Comparison of ENCODE assay signal across 7 cellular contexts in the genomic region with DNA sequence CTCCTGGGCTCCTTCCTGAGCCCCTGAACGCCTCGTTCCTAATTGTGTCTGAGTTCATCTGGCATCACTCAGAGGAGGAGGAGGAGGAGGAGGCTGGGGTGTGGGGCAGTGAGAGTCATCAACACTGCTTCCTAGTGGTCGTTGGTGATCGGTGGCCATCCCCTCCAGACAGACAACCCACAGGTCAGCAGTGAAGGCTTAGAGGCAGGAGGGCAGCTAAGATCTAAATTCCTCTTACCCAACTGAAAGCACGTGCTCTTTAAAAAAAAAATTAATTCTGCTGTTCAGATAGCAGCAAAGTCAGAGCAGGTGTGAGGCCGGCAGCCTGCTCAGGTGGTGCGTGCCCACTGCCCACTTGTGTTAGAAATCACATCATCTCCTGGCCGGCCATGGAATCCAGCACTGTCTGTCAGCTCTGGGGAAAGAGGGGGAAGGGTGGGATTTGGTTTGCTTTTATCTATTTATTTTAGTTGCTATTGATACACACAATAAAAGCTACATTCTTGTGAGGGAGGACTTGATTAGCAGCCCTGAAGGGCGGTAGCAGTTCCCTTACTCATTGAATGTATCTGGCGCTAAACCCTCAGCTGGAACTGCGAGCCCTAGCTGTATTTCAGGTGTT. TPM values are rescaled to one million over a fixed set of nuclear protein-coding genes. Genes with fewer than 3 reads are reported as not detected.
DNase-seq lines count a peak whose midpoint lies in the region; TF ChIP-seq lines count a peak whose summit lies in the region.

No MANE protein-coding gene starts in this region.

- H3K9me3 Mint-ChIP-seq in H9, result no peaks in the 10 kb centered on the region; a peak in 1 of 5 replicates

- H4K5ac ChIP-seq in H9 (ENCODE audit: insufficient read length, low read depth, low read length), result no peak overlapping the region

- H3K27me3 ChIP-seq in H9 (ENCODE audit: insufficient read depth, low read length) (no peaks in the 10 kb centered on the region), duodenal mucosa (ENCODE audit: control insufficient read depth in 1 of 2, insufficient read depth in 2 of 2, low read length in 2 of 2) (no peaks in the 10 kb centered on the region), trophoblast cell (ENCODE audit: insufficient read depth, low read length) (no peaks in the 10 kb centered on the region), smooth muscle cell (ENCODE audit: low read depth) (no peaks in the 10 kb centered on the region)

- H3K4me2 ChIP-seq in H9 (ENCODE audit: insufficient read depth, insufficient read length, low read length), result no peak overlapping the region
- no peak overlapping the region for H3K4me2 ChIP-seq in trophoblast cell (ENCODE audit: low read length)
- H3K4me2 ChIP-seq in smooth muscle cell, result no peak overlapping the region

- H3K4ac ChIP-seq in H9 (ENCODE audit: low read depth, low read length) (no peak overlapping the region), trophoblast cell (ENCODE audit: low read depth, low read length) (no peak overlapping the region)

- H3K27ac Mint-ChIP-seq in H9, result peak overlapping the region in 2 of 3 experiments; percentile 74 to 76; a peak in 2 of 7 replicates

- H4K20me1 ChIP-seq in H9 (ENCODE audit: control insufficient read depth, insufficient read depth, insufficient read length) (no peaks in the 10 kb centered on the region), smooth muscle cell (ENCODE audit: low read depth) (peaks cover 22% of the 10 kb centered on the region)

- peaks cover 0 to 4% (median 0%) of the 10 kb centered on the region in 3 experiments; a peak in 1 of 7 replicates for H3K36me3 Mint-ChIP-seq in H9 (ENCODE audit: insufficient read depth in 1 of 3, low read depth in 3 of 3)

- H3K4me1 ChIP-seq in H9 (ENCODE audit: insufficient read depth, low read length) (no peaks in the 10 kb centered on the region), duodenal mucosa (ENCODE audit: control insufficient read depth in 1 of 2, insufficient read depth in 2 of 2, low read length in 2 of 2) (peaks cover 24 to 29% of the 10 kb centered on the region in 2 donors), trophoblast cell (ENCODE audit: control insufficient read depth in 1 of 2, insufficient read depth in 2 of 2, low read length in 2 of 2) (peaks cover 3 to 4% of the 10 kb centered on the region in 2 experiments), smooth muscle cell (ENCODE audit: low read depth) (peaks cover 30% of the 10 kb centered on the region)

- H3K9ac ChIP-seq in H9 (ENCODE audit: extremely low read depth, insufficient read length, low read length), result no peak overlapping the region
- peak overlapping the region; percentile 8 to 32 for H3K9ac ChIP-seq in duodenal mucosa (ENCODE audit: low read depth in 1 of 2, low read length in 2 of 2)
- no peak overlapping the region for H3K9ac ChIP-seq in trophoblast cell (ENCODE audit: low read length)
- H3K9ac ChIP-seq in smooth muscle cell (ENCODE audit: low read depth), result no peak overlapping the region

- H3K9me3 ChIP-seq in H9 (ENCODE audit: control insufficient read depth, low read depth, low read length), result no peaks in the 10 kb centered on the region
- no peaks in the 10 kb centered on the region for H3K9me3 ChIP-seq in duodenal mucosa (ENCODE audit: control insufficient read depth in 1 of 2, low read length in 2 of 2)
- H3K9me3 ChIP-seq in trophoblast cell (ENCODE audit: insufficient read depth, low read depth, low read length), result no peaks in the 10 kb centered on the region
- no peaks in the 10 kb centered on the region for H3K9me3 ChIP-seq in smooth muscle cell (replicated peaks; ENCODE audit: low read depth)

- TF ChIP-seq CTCF in H9 (conservative IDR thresholded peaks at IDR 0.05) (peak; percentile 55), smooth muscle cell (IDR thresholded peaks at IDR 0.05; ENCODE audit: borderline replicate concordance, insufficient read depth, poor library complexity, severe bottlenecking) (no peak)

- H3K56ac ChIP-seq in H9 (ENCODE audit: insufficient read length, low read depth, low read length), result no peak overlapping the region

- H2BK15ac ChIP-seq in H9 (ENCODE audit: low read depth, low read length), result no peak overlapping the region

- peak overlapping the region in 1 of 2 experiments; percentile 67; a peak in 3 of 5 replicates for H3K4me3 Mint-ChIP-seq in H9

- H2BK120ac ChIP-seq in H9 (ENCODE audit: low read depth, low read length, poor library complexity, severe bottlenecking), result no peak overlapping the region
- no peak overlapping the region for H2BK120ac ChIP-seq in trophoblast cell (ENCODE audit: insufficient read depth, low read length, poor library complexity)

- H3K27ac ChIP-seq in H9 (ENCODE audit: insufficient read length, low read depth, low read length) (no peak overlapping the region), duodenal mucosa (ENCODE audit: low read depth, low read length) (no peak overlapping the region), trophoblast cell (ENCODE audit: low read depth, low read length) (no peak overlapping the region), smooth muscle cell (ENCODE audit: low read depth) (no peak overlapping the region)

- H3K79me1 ChIP-seq in H9 (ENCODE audit: insufficient read depth, low read depth, low read length, poor library complexity, severe bottlenecking), result peaks cover 4% of the 10 kb centered on the region
- peaks cover 4% of the 10 kb centered on the region for H3K79me1 ChIP-seq in trophoblast cell (ENCODE audit: low read length)

- H3K27me3 Mint-ChIP-seq in H9 (ENCODE audit: low read depth), result no peaks in the 10 kb centered on the region

- H2BK12ac ChIP-seq in H9 (ENCODE audit: insufficient read length, low read depth, low read length) (no peak overlapping the region), trophoblast cell (ENCODE audit: low read length) (no peak overlapping the region)

- no peak overlapping the region for H3K23ac ChIP-seq in H9 (ENCODE audit: insufficient read length, low read depth, low read length)
- H3K23ac ChIP-seq in trophoblast cell (ENCODE audit: low read length), result no peak overlapping the region

- H3T11ph ChIP-seq in H9 (ENCODE audit: low read length), result no peak overlapping the region

- H2AK5ac ChIP-seq in H9 (ENCODE audit: insufficient read length, low read length), result no peak overlapping the region
- no peak overlapping the region for H2AK5ac ChIP-seq in trophoblast cell (ENCODE audit: low read length)

- 0 out of 2 replicates have a peak overlapping the region, but pooled peaks have one; percentile 31 for H3K14ac ChIP-seq in H9 (ENCODE audit: insufficient read depth, low read length)
- H3K14ac ChIP-seq in trophoblast cell (ENCODE audit: low read length), result no peak overlapping the region

- peak overlapping the region; percentile 35 for H3K18ac ChIP-seq in H9 (ENCODE audit: insufficient read length, low read depth, low read length)
- H3K18ac ChIP-seq in trophoblast cell (ENCODE audit: low read length), result no peak overlapping the region

- H4K12ac ChIP-seq in trophoblast cell (ENCODE audit: low read depth, low read length), result no peak overlapping the region

- H2AFZ ChIP-seq in H9 (ENCODE audit: low read length) (no peak overlapping the region), trophoblast cell (ENCODE audit: insufficient read depth, low read length, poor library complexity) (peak overlapping the region; percentile 43), smooth muscle cell (ENCODE audit: low read depth) (no peak overlapping the region)

- no peak overlapping the region for H2BK20ac ChIP-seq in H9 (ENCODE audit: low read depth, low read length, poor library complexity, severe bottlenecking)

- H3K23me2 ChIP-seq in H9 (ENCODE audit: insufficient read length, low read depth, low read length, poor library complexity, severe bottlenecking), result no peaks in the 10 kb centered on the region

- no peak overlapping the region for H2BK5ac ChIP-seq in H9 (ENCODE audit: insufficient read length, low read length)
- no peak overlapping the region for H2BK5ac ChIP-seq in trophoblast cell (ENCODE audit: low read depth, low read length, poor library complexity)

- WGBS in H9 (ENCODE audit: extremely low coverage, insufficient read length, low lambda C conversion rate), result no CpG with 5 or more reads among the region's 11 CpGs
- WGBS in trophoblast cell (ENCODE audit: extremely low coverage, insufficient coverage, insufficient read length), result no CpG with 5 or more reads among the region's 11 CpGs
- 45% methylated on average over 11 of the region's 11 CpGs for WGBS in smooth muscle cell (ENCODE audit: low lambda C conversion rate)

- H3K4me1 Mint-ChIP-seq in H9, result peaks cover 18 to 36% of the 10 kb centered on the region in 2 experiments

- H3K36me3 ChIP-seq in duodenal mucosa (ENCODE audit: control insufficient read depth in 1 of 2, insufficient read depth in 2 of 2, low read length in 2 of 2) (peaks cover 0 to under 1% of the 10 kb centered on the region in 2 donors), trophoblast cell (ENCODE audit: control insufficient read depth in 1 of 2, insufficient read depth in 2 of 2, low read length in 2 of 2) (peaks cover 0 to 4% of the 10 kb centered on the region in 2 experiments), smooth muscle cell (ENCODE audit: low read depth) (no peaks in the 10 kb centered on the region)

- H4K8ac ChIP-seq in H9 (replicated peaks; ENCODE audit: insufficient read length, low read depth, low read length) (no peak overlapping the region), trophoblast cell (ENCODE audit: low read depth, low read length) (no peak overlapping the region)

- H4K91ac ChIP-seq in H9 (ENCODE audit: insufficient read length, low read depth, low read length) (no peak overlapping the region), trophoblast cell (ENCODE audit: low read depth, low read length) (no peak overlapping the region)

- H3K79me2 ChIP-seq in H9 (ENCODE audit: insufficient read depth, low read length), result peaks cover 19% of the 10 kb centered on the region; the same call in 1 of the 2 replicates
- peaks cover 11% of the 10 kb centered on the region for H3K79me2 ChIP-seq in trophoblast cell (ENCODE audit: control insufficient read depth, insufficient read depth, low read length, poor library complexity)
- H3K79me2 ChIP-seq in smooth muscle cell (ENCODE audit: low read depth), result peaks cover 28% of the 10 kb centered on the region

- H3F3A ChIP-seq in smooth muscle cell (ENCODE audit: low read depth), result no peaks in the 10 kb centered on the region

- DNase-seq in H9, result peak; percentile 81
- peak; percentile 73 for DNase-seq in NCI-H748 (lab: John Stamatoyannopoulos, UW; ENCODE audit: unreplicated experiment)
- DNase-seq in trophoblast cell, result no peak
- DNase-seq in smooth muscle cell (lab: John Stamatoyannopoulos, UW; ENCODE audit: unreplicated experiment), result no peak
- no peak for DNase-seq in T-helper 9 cell
- DNase-seq in dedifferentiated amniotic fluid mesenchymal stem cell (ENCODE audit: extremely low spot score), result no peak

- no peak overlapping the region for H3K4me3 ChIP-seq in duodenal mucosa (ENCODE audit: low read depth in 1 of 2, low read length in 2 of 2)
- H3K4me3 ChIP-seq in trophoblast cell (ENCODE audit: low read depth, low read length), result no peak overlapping the region
- no peak overlapping the region for H3K4me3 ChIP-seq in smooth muscle cell

RNA-seq across cellular contexts. Expression of a gene that starts 46.6 kb away (rescaled TPM):
- 92.8 and 93.0 TPM in 2 replicates for total RNA-seq in H9 (2021)
- polyA plus RNA-seq in trophoblast cell (2013), result 136 and 143 TPM in 2 replicates
- total RNA-seq in smooth muscle cell, result 92.7 and 118 TPM in 2 replicates
- 63.6 and 65.6 TPM in 2 replicates for polyA plus RNA-seq in smooth muscle cell

Comparison
In these comparisons a context has a peak if more than half of its experiments do, and no peak if none do; other contexts are left out.
1. DNase-seq: peak in H9 (single experiment) and NCI-H748 (single experiment); none in trophoblast cell (0 of 2), smooth muscle cell (single experiment), T-helper 9 cell (single experiment) and dedifferentiated amniotic fluid mesenchymal stem cell (single experiment).
2. H3K9ac ChIP-seq: peak in duodenal mucosa (2 of 2); none in H9 (single experiment), trophoblast cell (single experiment) and smooth muscle cell (single experiment).